8 cellular contexts compared by ENCODE assay signal in genomic region chr10:51485668-51486067, GRCh38.
"Had no signal": no experiment of that assay in that cellular context is flagged by ENCODE, and none has a peak within 500 bp of the region (broad histone marks: within the 10 kb centered on the region; RNA-seq: fewer than 3 reads in every experiment).

No MANE protein-coding gene starts in this region.

- ATAC-seq: GM12878 had no signal

- H3K4me3 ChIP-seq: GM12878 had no signal

- DNase-seq: GDM1, GF-D8 had no signal

- FAIRE-seq: G401.6, GM12878, GM12891, GM12892, GM18507, GM19239 had no signal
